ENCODE assay signal across 29 cellular contexts in genomic region chr6:52475307-52475706, GRCh38.
"Had no signal": no experiment of that assay in that cellular context is flagged by ENCODE, and none has a peak within 500 bp of the region (broad histone marks: within the 10 kb centered on the region; RNA-seq: fewer than 3 reads in every experiment).

No MANE protein-coding gene starts in this region.

- DNase-seq: activated CD4-positive, alpha-beta T cell treated with anti-CD3 and anti-CD28 coated beads, Interleukin-2, amount 10 ng/mL, durations not matched to agents 24 days and 14 days; activated CD4-positive, alpha-beta T cell treated with anti-CD3 and anti-CD28 coated beads, Interleukin-2, amount 50 U/mL, for 4 hours; activated CD4-positive, CD25-positive, alpha-beta regulatory T cell; activated CD8-positive, alpha-beta T cell treated with anti-CD3 and anti-CD28 coated beads for 36 hours; activated gamma-delta T cell treated with Interleukin-2 at 50 U/mL for 16 hours; activated naive CD4-positive, alpha-beta T cell treated with anti-CD3 and anti-CD28 coated beads for 36 hours; activated T-cell treated with anti-CD3 and anti-CD28 coated beads, Interleukin-2, amount 50 U/mL, for 1 hour; aorta; brain microvascular endothelial cell; Karpas-422; KBM-7; MG63; NCI-H1048; NCI-H1105 treated with DMSO at 0.1 percent for 48 hours; NCI-H1436; NCI-H1694; NCI-H1930; NCI-H2081 treated with DMSO at 0.1 percent for 48 hours; NCI-H226; NCI-H446 treated with DMSO at 0.1 percent for 48 hours; NCI-H524; SHP77; SJCRH30; T1000; WERI-Rb-1 had no signal

- H3K27ac ChIP-seq: brain microvascular endothelial cell, SJCRH30, SK-N-MC, WERI-Rb-1 had no signal

- H3K27me3 ChIP-seq: brain microvascular endothelial cell, MG63, SJCRH30 had no signal

- H3K4me1 Mint-ChIP-seq: activated CD4-positive, alpha-beta T cell treated with anti-CD3 and anti-CD28 coated beads, Interleukin-2, amount 10 ng/mL, durations not matched to agents 24 days and 14 days; central memory CD8-positive, alpha-beta T cell had no signal

- H3K27ac Mint-ChIP-seq: activated CD4-positive, alpha-beta T cell treated with anti-CD3 and anti-CD28 coated beads, Interleukin-2, amount 10 ng/mL, durations not matched to agents 24 days and 14 days; activated CD8-positive, alpha-beta T cell treated with anti-CD3 and anti-CD28 coated beads for 36 hours; activated naive CD4-positive, alpha-beta T cell treated with anti-CD3 and anti-CD28 coated beads for 36 hours; activated naive CD4-positive, alpha-beta T cell treated with anti-CD3 and anti-CD28 coated beads, Interleukin-2, amount 50 U/mL, for 72 hours; activated T-helper 2 cell treated with anti-CD3 and anti-CD28 coated beads, Interferon-gamma antibody, Interleukin-2, Interleukin-4, amounts not matched to agents 10 μg/mL and 5 μg/mL and 100 μg/mL, durations not matched to agents 14 hours and 24 hours and 36 hours had no signal

- H3K9me3 Mint-ChIP-seq: activated CD4-positive, alpha-beta T cell treated with anti-CD3 and anti-CD28 coated beads, Interleukin-2, amount 10 ng/mL, durations not matched to agents 24 days and 14 days; activated naive CD4-positive, alpha-beta T cell treated with anti-CD3 and anti-CD28 coated beads for 36 hours; activated naive CD4-positive, alpha-beta T cell treated with anti-CD3 and anti-CD28 coated beads, Interleukin-2, amount 50 U/mL, for 72 hours; activated T-helper 2 cell treated with anti-CD3 and anti-CD28 coated beads, Interferon-gamma antibody, Interleukin-2, Interleukin-4, amounts not matched to agents 10 μg/mL and 5 μg/mL and 100 μg/mL, durations not matched to agents 14 hours and 24 hours and 36 hours; central memory CD8-positive, alpha-beta T cell had no signal

- H3K4me3 Mint-ChIP-seq: activated CD4-positive, alpha-beta T cell treated with anti-CD3 and anti-CD28 coated beads, Interleukin-2, amount 10 ng/mL, durations not matched to agents 24 days and 14 days; activated CD8-positive, alpha-beta T cell treated with anti-CD3 and anti-CD28 coated beads for 36 hours; activated naive CD4-positive, alpha-beta T cell treated with anti-CD3 and anti-CD28 coated beads for 36 hours; central memory CD8-positive, alpha-beta T cell had no signal

- H3K27me3 Mint-ChIP-seq: activated CD8-positive, alpha-beta T cell treated with anti-CD3 and anti-CD28 coated beads for 36 hours; central memory CD8-positive, alpha-beta T cell had no signal

- H3K36me3 Mint-ChIP-seq: activated naive CD4-positive, alpha-beta T cell treated with anti-CD3 and anti-CD28 coated beads, Interleukin-2, amount 50 U/mL, for 72 hours had no signal

- H3K4me3 ChIP-seq: MG63, SJCRH30, SK-N-MC had no signal

- H3K36me3 ChIP-seq: brain microvascular endothelial cell, SJCRH30, WERI-Rb-1 had no signal

- H3K9me3 ChIP-seq: SJCRH30 had no signal
